8 cellular contexts compared by ENCODE assay signal in genomic region chr1:230169454-230170152, GRCh38.
DNase-seq lines count a peak whose midpoint lies in the region; ATAC-seq and TF ChIP-seq lines count a peak whose summit lies in the region.

No MANE protein-coding gene starts in this region.

- no peak for TF ChIP-seq POLR2A in ovary (IDR thresholded peaks at IDR 0.05)

- TF ChIP-seq CTCF in GM12865 (IDR thresholded peaks at IDR 0.05; ENCODE audit: insufficient read depth, low read depth, low read length, missing control alignments), result no peak
- no peak for TF ChIP-seq CTCF in colonic mucosa (IDR thresholded peaks at IDR 0.05)
- no peak for TF ChIP-seq CTCF in ovary (IDR thresholded peaks at IDR 0.05)

- ATAC-seq in HG03066 (IDR thresholded peaks at IDR 0.05; ENCODE audit: low read depth, unreplicated experiment), result peak; percentile 52
- ATAC-seq in esophagus mucosa, result no peak

- no peak for TF ChIP-seq EP300 in ovary (IDR thresholded peaks at IDR 0.05)

- H3K36me3 Mint-ChIP-seq in activated T-helper 1 cell treated with anti-CD3 and anti-CD28 coated beads, Interleukin-12 subunit alpha, Interleukin-12 subunit beta, Interleukin-2, Interleukin-4 antibody, amounts not matched to agents 30 ng/mL and 10 ng/mL and 1 ng/mL, durations not matched to agents 14 hours and 24 hours and 36 hours (ENCODE audit: low read depth), result peaks cover 9% of the 10 kb centered on the region

- H3K4me3 ChIP-seq in GM12865 (ENCODE audit: low read depth, low read length) (peak overlapping the region; percentile 29), colonic mucosa (no peak overlapping the region), ovary (no peak overlapping the region)

- WGBS in ovary, 3 donors, result 34 to 59% (median 34%) methylated on average over 8 of the region's 8 CpGs

- H3K36me3 ChIP-seq in colonic mucosa (no peaks in the 10 kb centered on the region), ovary (no peaks in the 10 kb centered on the region)

- no peaks in the 10 kb centered on the region for H3K27me3 Mint-ChIP-seq in activated T-helper 1 cell treated with anti-CD3 and anti-CD28 coated beads, Interleukin-12 subunit alpha, Interleukin-12 subunit beta, Interleukin-2, Interleukin-4 antibody, amounts not matched to agents 30 ng/mL and 10 ng/mL and 1 ng/mL, durations not matched to agents 14 hours and 24 hours and 36 hours (ENCODE audit: insufficient read depth)

- H3K4me1 Mint-ChIP-seq in activated T-helper 1 cell treated with anti-CD3 and anti-CD28 coated beads, Interleukin-12 subunit alpha, Interleukin-12 subunit beta, Interleukin-2, Interleukin-4 antibody, amounts not matched to agents 30 ng/mL and 10 ng/mL and 1 ng/mL, durations not matched to agents 14 hours and 24 hours and 36 hours (ENCODE audit: low read depth), result peaks cover 37% of the 10 kb centered on the region

- intact Hi-C loops in colonic mucosa (cut with DNase I) (loop anchor here (10.0 kb wide), 1 partner anchor 505 kb away; no protein-coding TSS in a partner anchor), ovary (cut with DNase I) (no loop called here)
- intact Hi-C loops in activated T-helper 1 cell treated with anti-CD3 and anti-CD28 coated beads, Interleukin-12 subunit alpha, Interleukin-12 subunit beta, Interleukin-2, Interleukin-4 antibody, amounts not matched to agents 30 ng/mL and 10 ng/mL and 1 ng/mL, durations not matched to agents 14 hours and 24 hours and 36 hours (cut with micrococcal nuclease), result loop anchor here (5.0 kb wide), 1 partner anchor 143 kb away; no protein-coding TSS in a partner anchor

- H3K27me3 ChIP-seq in colonic mucosa (no peaks in the 10 kb centered on the region), ovary (no peaks in the 10 kb centered on the region)

- H3K9me3 ChIP-seq in colonic mucosa (no peaks in the 10 kb centered on the region), ovary (no peaks in the 10 kb centered on the region)

- H3K4me3 Mint-ChIP-seq in activated T-helper 1 cell treated with anti-CD3 and anti-CD28 coated beads, Interleukin-12 subunit alpha, Interleukin-12 subunit beta, Interleukin-2, Interleukin-4 antibody, amounts not matched to agents 30 ng/mL and 10 ng/mL and 1 ng/mL, durations not matched to agents 14 hours and 24 hours and 36 hours, result no peak overlapping the region

- peak; percentile 60 for DNase-seq in GM12865 (ENCODE audit: low read depth)
- no peak for DNase-seq in colonic mucosa
- DNase-seq in ovary, result peak in 2 of 5 donors; percentile 8 to 13
- DNase-seq in NCI-H2107 (lab: John Stamatoyannopoulos, UW), result no peak
- DNase-seq in activated T-helper 1 cell treated with anti-CD3 and anti-CD28 coated beads, Interleukin-12 subunit alpha, Interleukin-12 subunit beta, Interleukin-2, Interleukin-4 antibody, amounts not matched to agents 30 ng/mL and 10 ng/mL and 1 ng/mL, durations not matched to agents 14 hours and 24 hours and 36 hours (ENCODE audit: low spot score), result no peak
- no peak for DNase-seq in NCI-H2081 treated with DMSO at 0.1 percent for 48 hours (lab: John Stamatoyannopoulos, UW)

- no peaks in the 10 kb centered on the region for H3K9me3 Mint-ChIP-seq in activated T-helper 1 cell treated with anti-CD3 and anti-CD28 coated beads, Interleukin-12 subunit alpha, Interleukin-12 subunit beta, Interleukin-2, Interleukin-4 antibody, amounts not matched to agents 30 ng/mL and 10 ng/mL and 1 ng/mL, durations not matched to agents 14 hours and 24 hours and 36 hours

- no peak overlapping the region for H3K27ac Mint-ChIP-seq in activated T-helper 1 cell treated with anti-CD3 and anti-CD28 coated beads, Interleukin-12 subunit alpha, Interleukin-12 subunit beta, Interleukin-2, Interleukin-4 antibody, amounts not matched to agents 30 ng/mL and 10 ng/mL and 1 ng/mL, durations not matched to agents 14 hours and 24 hours and 36 hours

- peak overlapping the region; percentile 38 for H3K27ac ChIP-seq in colonic mucosa
- peak overlapping the region; percentile 41 to 79 for H3K27ac ChIP-seq in ovary

- H3K4me1 ChIP-seq in colonic mucosa (no peaks in the 10 kb centered on the region), ovary (ENCODE audit: insufficient read depth) (peaks cover 17% of the 10 kb centered on the region)

- H3K9ac ChIP-seq in colonic mucosa (ENCODE audit: low read depth in 2 of 2, low read length in 2 of 2), result no peak overlapping the region

Comparison
In these comparisons a context has a peak if more than half of its experiments do, and no peak if none do; other contexts are left out.
1. intact Hi-C loops: an anchor here in colonic mucosa (10.0 kb wide) and activated T-helper 1 cell treated with anti-CD3 and anti-CD28 coated beads, Interleukin-12 subunit alpha, Interleukin-12 subunit beta, Interleukin-2, Interleukin-4 antibody, amounts not matched to agents 30 ng/mL and 10 ng/mL and 1 ng/mL, durations not matched to agents 14 hours and 24 hours and 36 hours (5.0 kb wide); none called in ovary.